In genomic region chr12:5965950-5966383, GRCh38 we compare ENCODE assay signal across 8 cellular contexts. TPM values are rescaled to one million over a fixed set of nuclear protein-coding genes. Genes with fewer than 3 reads are reported as not detected.
A peak's percentile ranks its signal among the peaks of the same experiment; 100 is the strongest.
DNase-seq lines count a peak whose midpoint lies in the region; ATAC-seq and TF ChIP-seq lines count a peak whose summit lies in the region.

No MANE protein-coding gene starts in this region.

- TF ChIP-seq POLR2A in Peyer's patch (IDR thresholded peaks at IDR 0.05): no peak

- H3K4me3 Mint-ChIP-seq in activated naive CD4-positive, alpha-beta T cell treated with anti-CD3 and anti-CD28 coated beads, Interleukin-2, amount 10 ng/mL, durations not matched to agents 7 days and 5 days: no peak overlapping the region

- whole genome bisulfite sequencing in heart right ventricle, 2 donors: 32 to 35% methylated on average over 9 of the region's 9 CpGs

- no peaks in the 10 kb centered on the region for H3K36me3 Mint-ChIP-seq in activated naive CD4-positive, alpha-beta T cell treated with anti-CD3 and anti-CD28 coated beads, Interleukin-2, amount 10 ng/mL, durations not matched to agents 7 days and 5 days

- DNase-seq in Caki2 (ENCODE audit: low read depth) (peak; percentile 36), Peyer's patch (peak in 1 of 3 donors; percentile 70), heart right ventricle (peak in 1 of 2 donors; percentile 44), retina (peak; percentile 77), cerebellar nuclear complex (lab: John Stamatoyannopoulos, UW) (no peak)
- DNase-seq in activated naive CD4-positive, alpha-beta T cell treated with anti-CD3 and anti-CD28 coated beads, Interleukin-2, amount 10 ng/mL, durations not matched to agents 7 days and 5 days: peak; percentile 61

- CTCF ChIA-PET in activated naive CD4-positive, alpha-beta T cell treated with anti-CD3 and anti-CD28 coated beads, Interleukin-2, amount 10 ng/mL, durations not matched to agents 7 days and 5 days (lab: Charles Lee): interaction anchor here (1.6 kb wide), 1 partner anchor 22 kb away, joined by 7 read pairs; no protein-coding TSS in a partner anchor

- H3K27ac Mint-ChIP-seq in activated naive CD4-positive, alpha-beta T cell treated with anti-CD3 and anti-CD28 coated beads, Interleukin-2, amount 10 ng/mL, durations not matched to agents 7 days and 5 days: no peak overlapping the region

- H3K9me3 Mint-ChIP-seq in activated naive CD4-positive, alpha-beta T cell treated with anti-CD3 and anti-CD28 coated beads, Interleukin-2, amount 10 ng/mL, durations not matched to agents 7 days and 5 days: no peaks in the 10 kb centered on the region

- no peaks in the 10 kb centered on the region for H3K4me1 Mint-ChIP-seq in activated naive CD4-positive, alpha-beta T cell treated with anti-CD3 and anti-CD28 coated beads, Interleukin-2, amount 10 ng/mL, durations not matched to agents 7 days and 5 days

- ATAC-seq in HG03354 (IDR thresholded peaks at IDR 0.05; ENCODE audit: poor library complexity, severe bottlenecking, unreplicated experiment): peak; percentile 55
- ATAC-seq in heart right ventricle: peak in 7 of 8 donors; percentile 57 to 75 (median 64)
- ATAC-seq in GM19023 (IDR thresholded peaks at IDR 0.05; ENCODE audit: unreplicated experiment): no peak

- no peak overlapping the region for H3K27ac ChIP-seq in Peyer's patch
- no peak overlapping the region for H3K27ac ChIP-seq in heart right ventricle

- no peaks in the 10 kb centered on the region for H3K4me1 ChIP-seq in Peyer's patch
- peaks cover 0 to 4% (median 0%) of the 10 kb centered on the region in 9 donors for H3K4me1 ChIP-seq in heart right ventricle

- H3K27me3 ChIP-seq in Peyer's patch (no peaks in the 10 kb centered on the region), heart right ventricle (peaks cover 0 to 7% (median 5%) of the 10 kb centered on the region in 7 donors)

- intact Hi-C loops in heart right ventricle (cut with DNase I): no loop called here

- peaks cover 29% of the 10 kb centered on the region for H3K27me3 Mint-ChIP-seq in activated naive CD4-positive, alpha-beta T cell treated with anti-CD3 and anti-CD28 coated beads, Interleukin-2, amount 10 ng/mL, durations not matched to agents 7 days and 5 days

- peak; percentile 13 to 67 (median 58) for TF ChIP-seq CTCF in Peyer's patch (IDR thresholded peaks at IDR 0.05)
- TF ChIP-seq CTCF in heart right ventricle (IDR thresholded peaks at IDR 0.05): peak; percentile 55 to 81 (median 73)

- no peak overlapping the region for H3K4me3 ChIP-seq in Peyer's patch
- H3K4me3 ChIP-seq in heart right ventricle: no peak overlapping the region

- in situ Hi-C loops in Caki2 (cut with HindIII; ENCODE audit: low pct_unique_long_range_greater_than_20kb, low sequenced_read_pairs): no loop called here

- H3K36me3 ChIP-seq in Peyer's patch (no peaks in the 10 kb centered on the region), heart right ventricle (peaks cover 0 to 75% (median 0%) of the 10 kb centered on the region in 9 donors)

- no peaks in the 10 kb centered on the region for H3K9me3 ChIP-seq in Peyer's patch
- no peaks in the 10 kb centered on the region for H3K9me3 ChIP-seq in heart right ventricle

RNA-seq across cellular contexts. Expression of gene ANO2, which starts 20.9 kb away (rescaled TPM):
- total RNA-seq in Caki2 (2014; rRNA removed; shearing (Covaris generic); ENCODE audit: low replicate concordance): not detected in 2 replicates
- total RNA-seq in Peyer's patch (10 to 100 TPM in 1 of 4 donors, 1 to 10 TPM in 2, under 1 TPM in 1; 0.53 to 23.9 (median 5.8) TPM), heart right ventricle (10 to 100 TPM in 8 of 10 donors, 1 to 10 TPM in 2; 6.9 to 15.2 (median 12.0) TPM)
- polyA plus RNA-seq in heart right ventricle: 10 to 100 TPM in 1 of 2 donors, 1 to 10 TPM in 1; 4.0 to 12.2 TPM

Comparison
In these comparisons a context has a peak if more than half of its experiments do, and no peak if none do; other contexts are left out.
1. DNase-seq: peak in Caki2 (single experiment), activated naive CD4-positive, alpha-beta T cell treated with anti-CD3 and anti-CD28 coated beads, Interleukin-2, amount 10 ng/mL, durations not matched to agents 7 days and 5 days (single experiment) and retina (single experiment); none in cerebellar nuclear complex (0 of 2).